8 cellular contexts compared by ENCODE assay signal in the genomic region with DNA sequence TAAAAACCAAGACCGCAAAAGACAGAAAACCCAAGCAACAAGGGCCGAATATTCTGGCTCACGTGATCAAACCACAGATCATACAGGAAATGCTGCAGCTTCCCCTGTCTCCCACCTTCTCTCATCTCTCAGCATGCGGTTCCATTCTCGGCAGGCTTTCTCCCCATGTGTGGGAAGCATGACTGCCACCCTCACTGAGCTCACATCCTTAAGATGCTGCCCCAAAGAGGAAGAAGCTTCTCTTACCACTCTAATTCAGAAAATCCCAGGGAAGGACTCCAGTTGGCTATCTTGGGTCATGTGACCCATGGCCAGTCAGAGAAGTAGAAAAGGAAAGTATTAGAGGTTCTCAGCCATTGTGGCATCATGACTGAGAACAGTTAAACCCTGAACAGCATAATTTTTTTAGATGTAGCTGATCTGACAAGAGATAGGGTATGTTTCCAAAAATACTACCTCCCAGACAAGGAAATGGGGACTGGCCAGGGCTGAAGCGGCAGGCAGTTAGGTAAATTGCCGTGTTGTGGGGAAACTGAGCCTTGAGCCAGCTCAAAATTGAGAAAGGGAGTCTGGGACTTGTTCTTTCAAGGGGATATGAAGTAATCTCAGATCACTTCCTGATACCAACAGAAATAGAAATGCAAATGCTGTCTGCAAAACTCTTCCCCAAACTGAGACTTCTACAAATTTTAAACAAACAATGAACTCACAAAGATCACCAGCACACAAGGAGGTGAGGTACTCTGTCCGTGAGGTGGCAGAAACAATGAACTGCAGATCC. TPM values are rescaled to one million over a fixed set of nuclear protein-coding genes. Genes with fewer than 3 reads are reported as not detected.
A peak's percentile ranks its signal among the peaks of the same experiment; 100 is the strongest.
DNase-seq lines count a peak whose midpoint lies in the region; ATAC-seq and TF ChIP-seq lines count a peak whose summit lies in the region.

No MANE protein-coding gene starts in this region.

- no peaks in the 10 kb centered on the region for H3K9me3 ChIP-seq in colonic mucosa

- H3K27me3 ChIP-seq in colonic mucosa, result no peaks in the 10 kb centered on the region

- DNase-seq in T-helper 9 cell (peak; percentile 47), colonic mucosa (peak; percentile 27), NCI-H524 treated with DMSO at 0.1 percent for 48 hours (lab: John Stamatoyannopoulos, UW) (no peak), HuH-7.5 (ENCODE audit: low spot score) (no peak)
- peak; percentile 43 for DNase-seq in stimulated activated CD8-positive, alpha-beta memory T cell treated with anti-CD3 and anti-CD28 coated beads, Interleukin-12 subunit alpha, Interleukin-12 subunit beta, amount 100 ng/mL, for 1 hour (ENCODE audit: low read depth)

- ATAC-seq in GM21528 (IDR thresholded peaks at IDR 0.05; ENCODE audit: low FRiP score, unreplicated experiment) (peak; percentile 50), HG03039 (IDR thresholded peaks at IDR 0.05; ENCODE audit: unreplicated experiment) (no peak), GM18873 (IDR thresholded peaks at IDR 0.05; ENCODE audit: low FRiP score, unreplicated experiment) (no peak)

- H3K36me3 ChIP-seq in colonic mucosa, result no peaks in the 10 kb centered on the region

- no peaks in the 10 kb centered on the region for H3K4me1 ChIP-seq in colonic mucosa

- intact Hi-C loops in colonic mucosa (cut with DNase I), result no loop called here

- no peak overlapping the region for H3K4me3 ChIP-seq in colonic mucosa

- no peak overlapping the region for H3K9ac ChIP-seq in colonic mucosa (ENCODE audit: low read depth in 2 of 2, low read length in 2 of 2)

- no peak overlapping the region for H3K27ac ChIP-seq in colonic mucosa

- no peak for TF ChIP-seq CTCF in colonic mucosa (IDR thresholded peaks at IDR 0.05)

RNA-seq across cellular contexts. Expression of a gene that starts 37.1 kb away (rescaled TPM):
- under 1 TPM in 1 of 2 donors, not detected in 1; 0.07 TPM for total RNA-seq in colonic mucosa

RNA-seq across cellular contexts. Expression of a gene that starts 53.7 kb away (rescaled TPM):
- total RNA-seq in colonic mucosa, result 100 to 1,000 TPM; 184 to 536 TPM

Comparison
In these comparisons a context has a peak if more than half of its experiments do, and no peak if none do; other contexts are left out.
1. DNase-seq: peak in T-helper 9 cell (single experiment), colonic mucosa (single experiment) and stimulated activated CD8-positive, alpha-beta memory T cell treated with anti-CD3 and anti-CD28 coated beads, Interleukin-12 subunit alpha, Interleukin-12 subunit beta, amount 100 ng/mL, for 1 hour (single experiment); none in NCI-H524 treated with DMSO at 0.1 percent for 48 hours (single experiment) and HuH-7.5 (single experiment).